In genomic region chr2:135875491-135876065, GRCh38 we compare ENCODE assay signal across 8 cellular contexts. TPM values are rescaled to one million over a fixed set of nuclear protein-coding genes. Genes with fewer than 3 reads are reported as not detected.
DNase-seq lines count a peak whose midpoint lies in the region; ATAC-seq, FAIRE-seq and TF ChIP-seq lines count a peak whose summit lies in the region.

No MANE protein-coding gene starts in this region.

- H3K36me3 ChIP-seq in pancreas, result no peaks in the 10 kb centered on the region

- H3K4me3 Mint-ChIP-seq in type B pancreatic cell, result peak overlapping the region; percentile 88

- peak; percentile 69 for DNase-seq in COLO668 (lab: John Stamatoyannopoulos, UW; ENCODE audit: unreplicated experiment)
- peak; percentile 67 for DNase-seq in RPMI7951 (ENCODE audit: low read depth)
- peak; percentile 44 for DNase-seq in activated gamma-delta T cell (lab: John Stamatoyannopoulos, UW)
- DNase-seq in glomerular visceral epithelial cell (ENCODE audit: extremely low spot score), result peak; percentile 64
- peak; percentile 15 to 79 (median 46) for DNase-seq in pancreas
- DNase-seq in type B pancreatic cell (ENCODE audit: extremely low spot score, unreplicated experiment), result no peak

- ATAC-seq in GM19351 (IDR thresholded peaks at IDR 0.05; ENCODE audit: unreplicated experiment), result peak; percentile 60
- peak; percentile 44 for ATAC-seq in HG03457 (IDR thresholded peaks at IDR 0.05; ENCODE audit: unreplicated experiment)
- peak; percentile 57 to 73 (median 68) for ATAC-seq in pancreas

- intact Hi-C loops in pancreas (cut with DNase I), result no loop called here

- H3K27ac Mint-ChIP-seq in type B pancreatic cell, result peak overlapping the region; percentile 80

- no peaks in the 10 kb centered on the region for H3K9me3 ChIP-seq in pancreas

- no peaks in the 10 kb centered on the region for H3K27me3 Mint-ChIP-seq in type B pancreatic cell

- H3K9me3 Mint-ChIP-seq in type B pancreatic cell, result no peaks in the 10 kb centered on the region

- H3K27ac ChIP-seq in pancreas, result peak overlapping the region; percentile 47 to 73 (median 60)

- TF ChIP-seq CTCF in pancreas (IDR thresholded peaks at IDR 0.05) (no peak), type B pancreatic cell (conservative IDR thresholded peaks at IDR 0.05) (no peak)

- H3K27me3 ChIP-seq in pancreas, result no peaks in the 10 kb centered on the region

- peaks cover 0 to 3% (median 0%) of the 10 kb centered on the region in 3 donors for H3K4me1 ChIP-seq in pancreas

- peaks cover 10% of the 10 kb centered on the region for H3K36me3 Mint-ChIP-seq in type B pancreatic cell

- H3K4me3 ChIP-seq in pancreas, result peak overlapping the region; percentile 66 to 92 (median 84)

- FAIRE-seq in pancreas (lab: Jason Lieb, UNC), result no peak

- 3% methylated on average over 26 of the region's 26 CpGs for WGBS in pancreas, 2 donors

- H3K4me1 Mint-ChIP-seq in type B pancreatic cell (ENCODE audit: unreplicated experiment), result peaks cover 17% of the 10 kb centered on the region

RNA-seq across cellular contexts. Expression of gene MCM6, which starts 0.7 kb away (rescaled TPM):
- total RNA-seq in RPMI7951 (2014; rRNA removed; shearing (Covaris generic)), result 25.1 and 26.9 TPM in 2 replicates
- total RNA-seq in pancreas, result 1 to 10 TPM; 1.9 to 5.7 (median 3.1) TPM
- polyA plus RNA-seq in pancreas, result 1 to 10 TPM; 1.5 to 2.1 TPM
- total RNA-seq in type B pancreatic cell (ENCODE audit: low replicate concordance), result 35.8 and 54.9 TPM in 2 replicates

RNA-seq across cellular contexts. Expression of gene LCT, which starts 38.6 kb away (rescaled TPM):
- not detected in 2 replicates for total RNA-seq in RPMI7951 (2014; rRNA removed; shearing (Covaris generic))
- total RNA-seq in pancreas (under 1 TPM in 1 of 6 donors, not detected in 5; 0.06 TPM), type B pancreatic cell (ENCODE audit: low replicate concordance) (2.8 and 7.2 TPM in 2 replicates)
- polyA plus RNA-seq in pancreas, result under 1 TPM in 1 of 2 donors, not detected in 1; under 0.01 TPM
